ENCODE assay signal across 21 cellular contexts in genomic region chr11:119031912-119032280, GRCh38. TPM values are rescaled to one million over a fixed set of nuclear protein-coding genes. Genes with fewer than 3 reads are reported as not detected.
A peak's percentile ranks its signal among the peaks of the same experiment; 100 is the strongest.
DNase-seq lines count a peak whose midpoint lies in the region; ATAC-seq and TF ChIP-seq lines count a peak whose summit lies in the region.
"Had no signal": no experiment of that assay in that cellular context is flagged by ENCODE, and none has a peak within 500 bp of the region (broad histone marks: within the 10 kb centered on the region; RNA-seq: fewer than 3 reads in every experiment).

No MANE protein-coding gene starts in this region.

- DNase-seq in T-helper 2 cell treated with Interferon-gamma antibody and Interleukin-4, amounts not matched to agents 5 μg/mL and 100 μg/mL, for 36 hours (ENCODE audit: low spot score) = no peak
- DNase-seq in T-helper 2 cell (no peak), chondrocyte (ENCODE audit: low spot score) (peak; percentile 4), neuronal stem cell (ENCODE audit: low spot score) (no peak), kidney tubule cell (ENCODE audit: low spot score) (no peak), NCI-H1105 (lab: John Stamatoyannopoulos, UW) (no peak)
- DNase-seq: BE2C; CD4-positive, alpha-beta memory T cell; DMS79; GOT3; HFFc6; MG63; NCI-H1092 treated with DMSO at 0.1 percent for 48 hours; NCI-H187; NCI-H446; NCI-H69 had no signal

- no peak overlapping the region for H2BK120ac ChIP-seq in neuronal stem cell (ENCODE audit: low read depth, low read length)

- no peak overlapping the region for H3K27ac ChIP-seq in neuronal stem cell (replicated peaks; ENCODE audit: low read length)
- H3K27ac ChIP-seq: 22Rv1, KMS-11, SJSA1 had no signal

- no peaks in the 10 kb centered on the region for H3K27me3 Mint-ChIP-seq in T-helper 2 cell treated with Interferon-gamma antibody and Interleukin-4, amounts not matched to agents 5 μg/mL and 100 μg/mL, for 36 hours (ENCODE audit: low read depth)
- H3K27me3 Mint-ChIP-seq in chondrocyte (ENCODE audit: low read depth) = no peaks in the 10 kb centered on the region
- H3K27me3 Mint-ChIP-seq: CD4-positive, alpha-beta memory T cell had no signal

- no peak overlapping the region for H3K23ac ChIP-seq in neuronal stem cell (ENCODE audit: low read depth, low read length, poor library complexity)

- no peak overlapping the region for H2BK5ac ChIP-seq in neuronal stem cell (ENCODE audit: low read length)

- H3K79me2 ChIP-seq in Loucy (ENCODE audit: insufficient read depth, low read length) = peaks cover 28% of the 10 kb centered on the region

- no peak overlapping the region for H2AK5ac ChIP-seq in neuronal stem cell (ENCODE audit: low read depth, low read length)

- H3K9me3 ChIP-seq in Loucy (ENCODE audit: insufficient read depth, low read depth, low read length) (no peaks in the 10 kb centered on the region), neuronal stem cell (replicated peaks in 1 of 2; ENCODE audit: control insufficient read depth in 2 of 2, insufficient read depth in 1 of 2, low read depth in 1 of 2, low read length in 2 of 2) (no peaks in the 10 kb centered on the region)
- H3K9me3 ChIP-seq: BE2C, MG63, SJSA1 had no signal

- H2AFZ ChIP-seq in Loucy (ENCODE audit: low read length) (peak overlapping the region; percentile 37; the same call in 1 of the 2 replicates), neuronal stem cell (ENCODE audit: low read length) (peak overlapping the region; percentile 39)

- H3K79me1 ChIP-seq in neuronal stem cell (ENCODE audit: low read depth, low read length) = peaks cover 15% of the 10 kb centered on the region

- no peak for TF ChIP-seq CTCF in Loucy (conservative IDR thresholded peaks at IDR 0.05; ENCODE audit: low read length)
- TF ChIP-seq CTCF in chondrocyte (IDR thresholded peaks at IDR 0.05) = no peak

- no CpG with 5 or more reads among the region's 9 CpGs for WGBS in neuronal stem cell (ENCODE audit: extremely low coverage in 2 of 2, insufficient read length in 2 of 2, insufficient replicate concordance in 1 of 2), 2 donors

- no peaks in the 10 kb centered on the region for H4K20me1 ChIP-seq in Loucy (ENCODE audit: insufficient read depth, low read length, poor library complexity, severe bottlenecking)

- H3K36me3 Mint-ChIP-seq in T-helper 2 cell treated with Interferon-gamma antibody and Interleukin-4, amounts not matched to agents 5 μg/mL and 100 μg/mL, for 36 hours (ENCODE audit: low read depth) = peaks cover 8% of the 10 kb centered on the region
- H3K36me3 Mint-ChIP-seq in chondrocyte (ENCODE audit: low read depth) = peaks cover 3% of the 10 kb centered on the region

- H3K14ac ChIP-seq in neuronal stem cell (ENCODE audit: low read length) = no peak overlapping the region

- H3K4me3 Mint-ChIP-seq in T-helper 2 cell treated with Interferon-gamma antibody and Interleukin-4, amounts not matched to agents 5 μg/mL and 100 μg/mL, for 36 hours = peak overlapping the region; percentile 56
- no peak overlapping the region for H3K4me3 Mint-ChIP-seq in chondrocyte (ENCODE audit: unreplicated experiment)
- H3K4me3 Mint-ChIP-seq: HFFc6 had no signal

- no peak overlapping the region for H4K91ac ChIP-seq in neuronal stem cell (ENCODE audit: low read depth, low read length, poor library complexity)

- H3K9me3 Mint-ChIP-seq in T-helper 2 cell treated with Interferon-gamma antibody and Interleukin-4, amounts not matched to agents 5 μg/mL and 100 μg/mL, for 36 hours = no peaks in the 10 kb centered on the region
- no peaks in the 10 kb centered on the region for H3K9me3 Mint-ChIP-seq in chondrocyte (ENCODE audit: low read depth)
- H3K9me3 Mint-ChIP-seq: CD4-positive, alpha-beta memory T cell; HFFc6 had no signal

- no peak overlapping the region for H3K9ac ChIP-seq in Loucy (ENCODE audit: low read depth, low read length, poor library complexity, severe bottlenecking)
- H3K9ac ChIP-seq in neuronal stem cell (ENCODE audit: low read depth, low read length, poor library complexity) = no peak overlapping the region
- H3K9ac ChIP-seq: KMS-11 had no signal

- no peak overlapping the region for H3K27ac Mint-ChIP-seq in T-helper 2 cell treated with Interferon-gamma antibody and Interleukin-4, amounts not matched to agents 5 μg/mL and 100 μg/mL, for 36 hours
- no peak overlapping the region for H3K27ac Mint-ChIP-seq in chondrocyte (ENCODE audit: unreplicated experiment)
- H3K27ac Mint-ChIP-seq: HFFc6 had no signal

- H2BK15ac ChIP-seq in neuronal stem cell (ENCODE audit: low read length) = no peak overlapping the region

- no peaks in the 10 kb centered on the region for H3F3A ChIP-seq in Loucy (ENCODE audit: low read depth)

- no peak overlapping the region for H3K4ac ChIP-seq in neuronal stem cell (ENCODE audit: low read length)

- H3K4me3 ChIP-seq in Loucy (ENCODE audit: low read length, poor library complexity, severe bottlenecking) = no peak overlapping the region
- no peak overlapping the region for H3K4me3 ChIP-seq in neuronal stem cell (ENCODE audit: low read length in 2 of 2)
- H3K4me3 ChIP-seq: MG63, SJSA1 had no signal

- peaks cover 18% of the 10 kb centered on the region for H3K4me1 Mint-ChIP-seq in T-helper 2 cell treated with Interferon-gamma antibody and Interleukin-4, amounts not matched to agents 5 μg/mL and 100 μg/mL, for 36 hours (ENCODE audit: low read depth)
- H3K4me1 Mint-ChIP-seq in chondrocyte (ENCODE audit: low read depth) = peaks cover 14% of the 10 kb centered on the region

- H3K18ac ChIP-seq in neuronal stem cell (ENCODE audit: low read length) = no peak overlapping the region

- H3K27me3 ChIP-seq in Loucy (ENCODE audit: insufficient read depth, low read length, poor library complexity, severe bottlenecking) (no peaks in the 10 kb centered on the region), neuronal stem cell (ENCODE audit: control insufficient read depth in 3 of 3, insufficient read depth in 3 of 3, low read depth in 1 of 3, low read length in 3 of 3) (no peaks in the 10 kb centered on the region)
- H3K27me3 ChIP-seq: BE2C, MG63, SJSA1 had no signal

- no peaks in the 10 kb centered on the region for H3K36me3 ChIP-seq in Loucy (ENCODE audit: insufficient read depth, low read length)
- peaks cover 15 to 23% of the 10 kb centered on the region in 2 donors for H3K36me3 ChIP-seq in neuronal stem cell (replicated peaks in 1 of 2; ENCODE audit: control insufficient read depth in 2 of 2, insufficient read depth in 2 of 2, low read length in 2 of 2)
- H3K36me3 ChIP-seq: MG63, SJSA1 had no signal

- no peak overlapping the region for H2BK12ac ChIP-seq in neuronal stem cell (ENCODE audit: low read length)

- ATAC-seq in GM21515 (IDR thresholded peaks at IDR 0.05; ENCODE audit: unreplicated experiment) = no peak

- peaks cover 22% of the 10 kb centered on the region for H3K4me1 ChIP-seq in Loucy (ENCODE audit: insufficient read depth, low read length, poor library complexity, severe bottlenecking)
- H3K4me1 ChIP-seq in neuronal stem cell (ENCODE audit: control insufficient read depth in 2 of 2, insufficient read depth in 1 of 2, low read depth in 1 of 2, low read length in 2 of 2) = peaks cover 6 to 12% of the 10 kb centered on the region in 2 donors
- H3K4me1 ChIP-seq: BE2C had no signal

- H3K9me2 ChIP-seq in Loucy (replicated peaks; ENCODE audit: low read depth, low read length) = no peaks in the 10 kb centered on the region

- no peak overlapping the region for H4K8ac ChIP-seq in neuronal stem cell (ENCODE audit: low read depth, low read length)

- no peak overlapping the region for H3K4me2 ChIP-seq in Loucy (ENCODE audit: low read depth, low read length, poor library complexity, severe bottlenecking)
- H3K4me2 ChIP-seq in neuronal stem cell (ENCODE audit: insufficient read depth, low read length, poor library complexity, severe bottlenecking) = no peak overlapping the region
- H3K4me2 ChIP-seq: KMS-11 had no signal

RNA-seq across cellular contexts. Expression of gene SLC37A4, which starts 1.2 kb away (rescaled TPM):
- 13.6 to 15.6 TPM (median 13.9 TPM) in 3 replicates for total RNA-seq in chondrocyte
- 44.0 TPM for polyA plus RNA-seq in neuronal stem cell (2013, experiment 1 of 2)
- 44.3 TPM for polyA plus RNA-seq in neuronal stem cell (2013, experiment 2 of 2)

RNA-seq across cellular contexts. Expression of gene TRAPPC4, which starts 13.3 kb away (rescaled TPM):
- 73.0 to 78.8 TPM (median 75.0 TPM) in 3 replicates for total RNA-seq in chondrocyte
- polyA plus RNA-seq in neuronal stem cell (2013, experiment 1 of 2) = 72.1 TPM
- 74.9 TPM for polyA plus RNA-seq in neuronal stem cell (2013, experiment 2 of 2)

RNA-seq across cellular contexts. Expression of gene RPS25, which starts 13.8 kb away (rescaled TPM):
- total RNA-seq in chondrocyte = 600 to 777 TPM (median 609 TPM) in 3 replicates
- 3,221 TPM for polyA plus RNA-seq in neuronal stem cell (2013, experiment 1 of 2)
- polyA plus RNA-seq in neuronal stem cell (2013, experiment 2 of 2) = 3,219 TPM

RNA-seq across cellular contexts. Expression of gene HYOU1, which starts 25.1 kb away (rescaled TPM):
- total RNA-seq in chondrocyte = 213 to 227 TPM (median 214 TPM) in 3 replicates
- 76.2 TPM for polyA plus RNA-seq in neuronal stem cell (2013, experiment 1 of 2)
- 79.0 TPM for polyA plus RNA-seq in neuronal stem cell (2013, experiment 2 of 2)

RNA-seq across cellular contexts. Expression of gene CENATAC, which starts 34.0 kb away (rescaled TPM):
- 16.6 to 30.0 TPM (median 16.7 TPM) in 3 replicates for total RNA-seq in chondrocyte
- 18.7 TPM for polyA plus RNA-seq in neuronal stem cell (2013, experiment 1 of 2)
- polyA plus RNA-seq in neuronal stem cell (2013, experiment 2 of 2) = 20.9 TPM
